ENCODE assay signal across 16 cellular contexts in genomic region chr10:78502208-78502943, GRCh38.
DNase-seq lines count a peak whose midpoint lies in the region; ATAC-seq, FAIRE-seq and TF ChIP-seq lines count a peak whose summit lies in the region.
"Had no signal": no experiment of that assay in that cellular context is flagged by ENCODE, and none has a peak within 500 bp of the region (broad histone marks: within the 10 kb centered on the region; RNA-seq: fewer than 3 reads in every experiment).

No MANE protein-coding gene starts in this region.

- FAIRE-seq in small intestine (lab: Jason Lieb, UNC) (no peak), RCC 7860 (lab: Jason Lieb, UNC) (no peak)
- FAIRE-seq: pancreas had no signal

- no peak overlapping the region for H3K27ac ChIP-seq in foreskin keratinocyte
- H3K27ac ChIP-seq in small intestine (ENCODE audit: low read depth in 1 of 2, low read length in 1 of 2), result peak overlapping the region; percentile 12 to 32
- H3K27ac ChIP-seq: 22Rv1, pancreas had no signal

- no peak overlapping the region for H3K4me3 ChIP-seq in small intestine (ENCODE audit: low read depth in 1 of 2, low read length in 2 of 2)
- H3K4me3 ChIP-seq: pancreas had no signal

- no peak for TF ChIP-seq CTCF in foreskin keratinocyte (conservative IDR thresholded peaks at IDR 0.05)

- no peak overlapping the region for H3K4me3 Mint-ChIP-seq in activated CD4-positive, alpha-beta T cell treated with anti-CD3 and anti-CD28 coated beads for 36 hours
- H3K4me3 Mint-ChIP-seq: stimulated activated naive CD8-positive, alpha-beta T cell treated with anti-CD3 and anti-CD28 coated beads, Interleukin-15, Interleukin-2, amounts not matched to agents 100 ng/mL and 50 ng/mL, for 24 hours had no signal

- H3K36me3 Mint-ChIP-seq in activated CD4-positive, alpha-beta T cell treated with anti-CD3 and anti-CD28 coated beads for 36 hours (ENCODE audit: low read depth), result no peaks in the 10 kb centered on the region

- CTCF ChIA-PET in activated CD4-positive, alpha-beta T cell treated with anti-CD3 and anti-CD28 coated beads for 36 hours (lab: Charles Lee), result interaction anchor here (0.7 to 1.0 kb wide), 2 partner anchors 50 to 157 kb away, joined by 3 to 4 read pairs; no protein-coding TSS in a partner anchor

- H3K4me1 ChIP-seq in foreskin keratinocyte (no peaks in the 10 kb centered on the region), small intestine (ENCODE audit: control insufficient read depth in 2 of 2, insufficient read depth in 1 of 2, low read depth in 1 of 2, low read length in 1 of 2) (no peaks in the 10 kb centered on the region)
- H3K4me1 ChIP-seq: pancreas had no signal

- H3K36me3 ChIP-seq in small intestine (ENCODE audit: control insufficient read depth in 2 of 2, insufficient read depth in 2 of 2, low read length in 2 of 2), result no peaks in the 10 kb centered on the region
- H3K36me3 ChIP-seq: pancreas had no signal

- no peaks in the 10 kb centered on the region for H3K9me3 ChIP-seq in small intestine (ENCODE audit: control insufficient read depth, low read depth)
- H3K9me3 ChIP-seq: pancreas had no signal

- peaks cover 9% of the 10 kb centered on the region for H3K27me3 Mint-ChIP-seq in activated CD4-positive, alpha-beta T cell treated with anti-CD3 and anti-CD28 coated beads for 36 hours

- H3K4me1 Mint-ChIP-seq in activated CD4-positive, alpha-beta T cell treated with anti-CD3 and anti-CD28 coated beads for 36 hours, result peaks cover 2% of the 10 kb centered on the region

- 81 to 88% (median 81%) methylated on average over 6 of the region's 6 CpGs for WGBS in small intestine, 3 donors

- H3K27ac Mint-ChIP-seq in activated CD4-positive, alpha-beta T cell treated with anti-CD3 and anti-CD28 coated beads for 36 hours, result no peak overlapping the region
- H3K27ac Mint-ChIP-seq: stimulated activated naive CD8-positive, alpha-beta T cell treated with anti-CD3 and anti-CD28 coated beads, Interleukin-15, Interleukin-2, amounts not matched to agents 100 ng/mL and 50 ng/mL, for 24 hours had no signal

- DNase-seq in activated CD4-positive, alpha-beta T cell treated with anti-CD3 and anti-CD28 coated beads for 36 hours, result no peak
- no peak for DNase-seq in activated CD4-positive, alpha-beta T cell treated with anti-CD3 and anti-CD28 coated beads for 48 hours
- DNase-seq in T1000 (lab: John Stamatoyannopoulos, UW), result peak; percentile 33
- DNase-seq in foreskin keratinocyte, result no peak
- no peak for DNase-seq in small intestine
- DNase-seq in NCI-H2196 treated with DMSO at 0.1 percent for 48 hours (lab: John Stamatoyannopoulos, UW; ENCODE audit: unreplicated experiment), result no peak
- no peak for DNase-seq in NCI-H446 (lab: John Stamatoyannopoulos, UW)
- DNase-seq in RCC 7860 (ENCODE audit: low spot score), result no peak
- DNase-seq: activated T-cell treated with anti-CD3 and anti-CD28 coated beads for 4 hours; DND-41; left cardiac atrium; pancreas; stimulated activated CD4-positive, alpha-beta T cell treated with anti-CD3 and anti-CD28 coated beads, Interleukin-1b, Interleukin-23, amount 100 ng/mL, for 48 hours; T-helper 9 cell had no signal

- ATAC-seq in activated CD4-positive, alpha-beta T cell treated with anti-CD3 and anti-CD28 coated beads for 36 hours, result peak; percentile 34
- ATAC-seq in foreskin keratinocyte, result peak; percentile 16
- ATAC-seq: pancreas had no signal

- POLR2A ChIA-PET in activated CD4-positive, alpha-beta T cell treated with anti-CD3 and anti-CD28 coated beads for 36 hours (lab: Charles Lee), result interaction anchor here (0.7 kb wide), 1 partner anchor 635 kb away, joined by 4 read pairs; no protein-coding TSS in a partner anchor

- H3K27me3 ChIP-seq in foreskin keratinocyte (no peaks in the 10 kb centered on the region), small intestine (ENCODE audit: control insufficient read depth in 2 of 2, insufficient read depth in 2 of 2, low read length in 2 of 2) (no peaks in the 10 kb centered on the region)
- H3K27me3 ChIP-seq: pancreas had no signal

- intact Hi-C loops in activated CD4-positive, alpha-beta T cell treated with anti-CD3 and anti-CD28 coated beads for 36 hours (cut with DNase I, micrococcal nuclease), result no loop called here

- no peaks in the 10 kb centered on the region for H3K9me3 Mint-ChIP-seq in activated CD4-positive, alpha-beta T cell treated with anti-CD3 and anti-CD28 coated beads for 36 hours (ENCODE audit: low read depth)
- H3K9me3 Mint-ChIP-seq: stimulated activated naive CD8-positive, alpha-beta T cell treated with anti-CD3 and anti-CD28 coated beads, Interleukin-15, Interleukin-2, amounts not matched to agents 100 ng/mL and 50 ng/mL, for 24 hours had no signal
